In the genomic region with DNA sequence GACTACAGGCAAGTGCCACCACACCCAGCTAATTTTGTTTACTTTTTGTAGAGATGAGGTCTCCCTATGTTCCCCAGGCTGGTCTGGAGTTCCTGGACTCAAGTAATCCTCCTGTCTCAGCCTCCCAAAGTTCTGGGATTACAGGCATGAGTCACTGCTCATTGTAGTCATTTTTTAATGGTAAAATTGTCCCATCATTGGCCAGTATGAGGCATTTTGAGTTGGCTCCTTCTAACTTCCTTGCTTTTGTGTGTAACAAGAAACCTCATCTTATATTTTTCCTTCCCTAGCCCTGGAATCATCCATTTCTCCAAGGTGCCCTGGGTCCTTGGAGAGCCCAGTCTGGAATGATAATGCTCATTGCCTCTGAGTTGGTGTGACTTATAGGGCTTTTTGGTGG, we compare ENCODE assay signal across 22 cellular contexts.
DNase-seq lines count a peak whose midpoint lies in the region; ATAC-seq, FAIRE-seq and TF ChIP-seq lines count a peak whose summit lies in the region.
"Had no signal": no experiment of that assay in that cellular context is flagged by ENCODE, and none has a peak within 500 bp of the region (broad histone marks: within the 10 kb centered on the region; RNA-seq: fewer than 3 reads in every experiment).

No MANE protein-coding gene starts in this region.

- H3K9me3 ChIP-seq in MG63: no peaks in the 10 kb centered on the region
- no peaks in the 10 kb centered on the region for H3K9me3 ChIP-seq in osteoblast (ENCODE audit: low read depth, low read length)
- H3K9me3 ChIP-seq: A549 had no signal

- H2AFZ ChIP-seq in osteoblast (ENCODE audit: low read length): no peak overlapping the region

- no peaks in the 10 kb centered on the region for H4K20me1 ChIP-seq in osteoblast (ENCODE audit: insufficient read depth, low read length)

- no peaks in the 10 kb centered on the region for H3K27me3 ChIP-seq in MG63
- peaks cover 2% of the 10 kb centered on the region for H3K27me3 ChIP-seq in bronchial epithelial cell (ENCODE audit: control insufficient read depth, insufficient read depth, low read length)
- H3K27me3 ChIP-seq in osteoblast (ENCODE audit: insufficient read depth, low read length): peaks cover 12% of the 10 kb centered on the region

- no peaks in the 10 kb centered on the region for H3K4me1 ChIP-seq in osteoblast (ENCODE audit: insufficient read depth, low read length)

- no peaks in the 10 kb centered on the region for H3K79me2 ChIP-seq in osteoblast (ENCODE audit: insufficient read depth, low read length)

- no peak overlapping the region for H3K4me2 ChIP-seq in osteoblast (ENCODE audit: insufficient read depth, low read length)
- H3K4me2 ChIP-seq: A549 had no signal

- no peak overlapping the region for H3K27ac ChIP-seq in osteoblast (ENCODE audit: low read depth, low read length)
- H3K27ac ChIP-seq: A549 had no signal

- no peak overlapping the region for H3K4me3 ChIP-seq in MG63
- H3K4me3 ChIP-seq in bronchial epithelial cell (ENCODE audit: low read depth, low read length): no peak overlapping the region
- H3K4me3 ChIP-seq in osteoblast (ENCODE audit: insufficient read depth, low read length): no peak overlapping the region
- H3K4me3 ChIP-seq: A549 had no signal

- H3K36me3 ChIP-seq in MG63 (no peaks in the 10 kb centered on the region), bronchial epithelial cell (ENCODE audit: control insufficient read depth, insufficient read depth, low read length) (no peaks in the 10 kb centered on the region), osteoblast (ENCODE audit: insufficient read depth, low read length) (no peaks in the 10 kb centered on the region)

- no peak for TF ChIP-seq POLR2A in GM12892 (IDR thresholded peaks at IDR 0.05; ENCODE audit: low read depth, low read length)

- no peak for FAIRE-seq in bronchial epithelial cell (lab: Jason Lieb, UNC)
- no peak for FAIRE-seq in GM12892 (lab: Jason Lieb, UNC)
- FAIRE-seq: A549, HepG2 had no signal

- no peak for TF ChIP-seq CTCF in bronchial epithelial cell (IDR thresholded peaks at IDR 0.05; ENCODE audit: insufficient read depth, low read length, severe bottlenecking)
- no peak for TF ChIP-seq CTCF in osteoblast (IDR thresholded peaks at IDR 0.05; ENCODE audit: extremely low read depth, low read depth, low read length)

- DNase-seq in ELR (ENCODE audit: low read depth) (peak; percentile 28), MG63 (peak; percentile 45), bronchial epithelial cell (ENCODE audit: low read depth) (peak; percentile 17), osteoblast (ENCODE audit: insufficient read length, low spot score, missing footprints) (peak; percentile 80), GM12892 (ENCODE audit: insufficient read length) (no peak), AG20443 (ENCODE audit: low spot score) (no peak)
- DNase-seq: C1 segment of cervical spinal cord; CD4-positive, CD25-positive, alpha-beta regulatory T cell; CD8-positive, alpha-beta memory T cell; COR-L47; DMS 273 treated with DMSO at 0.1 percent for 48 hours; DMS53; DND-41; GDM1; GOT3; H7; Karpas-422; KBM-7 had no signal

- ATAC-seq in HG03045 (IDR thresholded peaks at IDR 0.05; ENCODE audit: unreplicated experiment) (no peak), HG03469 (IDR thresholded peaks at IDR 0.05; ENCODE audit: unreplicated experiment) (no peak)
- ATAC-seq: A549, HepG2 had no signal

Comparison
In these comparisons a context has a peak if more than half of its experiments do, and no peak if none do; other contexts are left out.
1. DNase-seq: peak in ELR (single experiment), MG63 (single experiment), bronchial epithelial cell (single experiment) and osteoblast (single experiment); none in GM12892 (single experiment) and AG20443 (single experiment).